8 cellular contexts compared by ENCODE assay signal in genomic region chr6:33579828-33580714, GRCh38. TPM values are rescaled to one million over a fixed set of nuclear protein-coding genes. Genes with fewer than 3 reads are reported as not detected.
DNase-seq lines count a peak whose midpoint lies in the region; TF ChIP-seq lines count a peak whose summit lies in the region.

BAK1 (minus strand) TSS chr6:33580276; CDS start chr6:33577604, 2,672 bp downstream.

- no peaks in the 10 kb centered on the region for H3K9me3 ChIP-seq in HEK293 (ENCODE audit: control insufficient read depth, insufficient read depth, low read depth, low read length)
- H3K9me3 ChIP-seq in SK-N-MC (ENCODE audit: low read depth, low read length), result no peaks in the 10 kb centered on the region

- H3K4me1 ChIP-seq in HEK293 (ENCODE audit: control insufficient read depth, insufficient read depth, low read length), result no peaks in the 10 kb centered on the region; the same call in 1 of the 2 replicates

- H3K36me3 ChIP-seq in HEK293 (ENCODE audit: control insufficient read depth in 2 of 2, insufficient read depth in 1 of 2, low read length in 2 of 2) (peaks cover 8 to 30% of the 10 kb centered on the region in 2 experiments; a peak in 2 of 3 replicates), SK-N-MC (ENCODE audit: insufficient read depth, low read length) (peaks cover 4% of the 10 kb centered on the region; the same call in 1 of the 2 replicates)

- DNase-seq in GM03348 (ENCODE audit: low spot score) (peak; percentile 98), MV-4-11 (lab: John Stamatoyannopoulos, UW) (peak; percentile 87), SK-N-MC (ENCODE audit: low read depth, low spot score) (no peak), globus pallidus (ENCODE audit: low spot score) (peak; percentile 93), occipital lobe (lab: John Stamatoyannopoulos, UW) (peak; percentile 95)
- DNase-seq in activated naive CD4-positive, alpha-beta T cell treated with anti-CD3 and anti-CD28 coated beads, Interleukin-2, amount 50 U/mL, for 16 hours, result peak; percentile 84

- H3K27ac ChIP-seq in HEK293 (ENCODE audit: extremely low read depth, low read depth, low read length) (peak within 1 kb of the TSS; percentile 71; the same call in 1 of the 2 replicates), SK-N-MC (no peak within 1 kb of the TSS), temporal lobe (ENCODE audit: low read depth, low read length) (peak within 1 kb of the TSS; percentile 76)

- peak; percentile 89 for TF ChIP-seq CTCF in HEK293 (tag by site-specific recombination; IDR thresholded peaks at IDR 0.05)

- H3K9ac ChIP-seq in SK-N-MC (ENCODE audit: insufficient read length), result peak within 1 kb of the TSS; percentile 93

- H3K4me3 ChIP-seq in HEK293 (ENCODE audit: low read depth, low read length) (peak within 1 kb of the TSS; percentile 90), SK-N-MC (peak within 1 kb of the TSS; percentile 94)

- POLR2A ChIA-PET in HEK293 (lab: Yijun Ruan, JAX), result interaction anchor here (0.5 to 2.9 kb wide), 19 partner anchors 9 to 1138 kb away, joined by 3 to 18 read pairs (median 4); partner anchors contain the start of genes B3GALT4, ITPR3, UQCC2 and ZBTB9

- CTCF ChIA-PET in HEK293 (lab: Yijun Ruan, JAX), result interaction anchor here (0.5 to 2.5 kb wide), 19 partner anchors 8 to 368 kb away, joined by 3 to 13 read pairs (median 4); partner anchors contain the start of genes CUTA, IP6K3, UQCC2 and ZBTB9

TF ChIP-seq in HEK293, 187 proteins besides CTCF, POLR2A, EP300 and RAD21 (continues in another document):
- TF ChIP-seq GLIS2 (tag by site-specific recombination; IDR thresholded peaks at IDR 0.05), result peak; percentile 81
- TF ChIP-seq ZNF76 (tag by site-specific recombination; IDR thresholded peaks at IDR 0.05; ENCODE audit: borderline replicate concordance, low read depth), result 0 out of 2 replicates have a peak, but pooled peaks have one; percentile 26
- peak; percentile 68 for TF ChIP-seq KLF8 (tag by site-specific recombination; IDR thresholded peaks at IDR 0.05)
- peak; percentile 84 for TF ChIP-seq EGR2 (tag by site-specific recombination; IDR thresholded peaks at IDR 0.05; ENCODE audit: low read depth)
- peak; percentile 57; the same call in 1 of the 2 replicates for TF ChIP-seq ZNF518A (tag by site-specific recombination; conservative IDR thresholded peaks at IDR 0.05; ENCODE audit: low read depth)
- no peak for TF ChIP-seq ZNF155 (tag by site-specific recombination; IDR thresholded peaks at IDR 0.05)
- no peak for TF ChIP-seq ZSCAN16 (tag by site-specific recombination; IDR thresholded peaks at IDR 0.05)
- no peak for TF ChIP-seq FEZF1 (tag by site-specific recombination; IDR thresholded peaks at IDR 0.05)
- TF ChIP-seq ZNF677 (tag by site-specific recombination; IDR thresholded peaks at IDR 0.05), result no peak
- peak; percentile 76; the same call in 1 of the 2 replicates for TF ChIP-seq ZNF660 (tag by site-specific recombination; IDR thresholded peaks at IDR 0.05)
- no peak for TF ChIP-seq ZBTB7A (tag by site-specific recombination; IDR thresholded peaks at IDR 0.05; ENCODE audit: low read depth)
- no peak for TF ChIP-seq ZNF202 (tag by site-specific recombination; IDR thresholded peaks at IDR 0.05; ENCODE audit: borderline replicate concordance)
- no peak for TF ChIP-seq ZBTB44 (tag by site-specific recombination; IDR thresholded peaks at IDR 0.05)
- peak; percentile 92 for TF ChIP-seq SP2 (tag by site-specific recombination; IDR thresholded peaks at IDR 0.05)
- TF ChIP-seq ZNF704 (tag by site-specific recombination; IDR thresholded peaks at IDR 0.05), result no peak
- TF ChIP-seq ZNF449 (tag by site-specific recombination; IDR thresholded peaks at IDR 0.05), result no peak
- no peak for TF ChIP-seq ZNF658 (tag by site-specific recombination; IDR thresholded peaks at IDR 0.05)

RNA-seq across cellular contexts. Expression of gene BAK1, which starts in this region (rescaled TPM):
- total RNA-seq in occipital lobe, result 3.7 TPM
- 2.7 TPM for total RNA-seq in temporal lobe
